In genomic region chr18:8364385-8364784, GRCh38 we compare ENCODE assay signal across 25 cellular contexts.
"Had no signal": no experiment of that assay in that cellular context is flagged by ENCODE, and none has a peak within 500 bp of the region (broad histone marks: within the 10 kb centered on the region; RNA-seq: fewer than 3 reads in every experiment).

No MANE protein-coding gene starts in this region.

- DNase-seq: activated CD4-positive, alpha-beta memory T cell treated with anti-CD3 and anti-CD28 coated beads for 36 hours; activated CD4-positive, alpha-beta T cell treated with anti-CD3 and anti-CD28 coated beads for 36 hours; activated CD4-positive, alpha-beta T cell treated with anti-CD3 and anti-CD28 coated beads, Interleukin-2, amount 10 ng/mL, durations not matched to agents 24 days and 14 days; activated CD4-positive, CD25-positive, alpha-beta regulatory T cell; activated CD4-positive, CD25-positive, alpha-beta regulatory T cell treated with anti-CD3 and anti-CD28 coated beads, Interleukin-2, amount 50 U/mL, for 72 hours; activated CD8-positive, alpha-beta memory T cell treated with anti-CD3 and anti-CD28 coated beads, Interleukin-2, amount 10 ng/mL, durations not matched to agents 7 days and 5 days; activated CD8-positive, alpha-beta memory T cell treated with anti-CD3 and anti-CD28 coated beads, Interleukin-2, amount 50 U/mL, for 4 hours; activated CD8-positive, alpha-beta T cell treated with anti-CD3 and anti-CD28 coated beads, Interleukin-2, amount 10 ng/mL, durations not matched to agents 7 days and 5 days; activated effector memory CD4-positive, alpha-beta T cell treated with anti-CD3 and anti-CD28 coated beads, Interleukin-2, amount 50 U/mL, for 16 hours; activated naive CD4-positive, alpha-beta T cell treated with anti-CD3 and anti-CD28 coated beads for 36 hours; activated naive CD8-positive, alpha-beta T cell treated with anti-CD3 and anti-CD28 coated beads for 36 hours; activated naive CD8-positive, alpha-beta T cell treated with anti-CD3 and anti-CD28 coated beads, Interleukin-2, amount 50 U/mL, for 24 hours; activated T-cell treated with anti-CD3 and anti-CD28 coated beads, Interleukin-2, amount 50 U/mL, for 1 hour; activated T-cell treated with anti-CD3 and anti-CD28 coated beads, Interleukin-2, amount 50 U/mL, for 48 hours; adrenal gland; amygdala; aorta; body of pancreas; central memory CD4-positive, alpha-beta T cell; cerebellar nuclear complex; colonic mucosa; effector CD8-positive, alpha-beta T cell; esophagus squamous epithelium; foreskin fibroblast; T-helper 2 cell had no signal

- ATAC-seq: activated CD4-positive, alpha-beta T cell treated with anti-CD3 and anti-CD28 coated beads for 36 hours; activated CD8-positive, alpha-beta memory T cell treated with anti-CD3 and anti-CD28 coated beads, Interleukin-2, amount 10 ng/mL, durations not matched to agents 7 days and 5 days; activated CD8-positive, alpha-beta T cell treated with anti-CD3 and anti-CD28 coated beads, Interleukin-2, amount 10 ng/mL, durations not matched to agents 7 days and 5 days; activated naive CD8-positive, alpha-beta T cell treated with anti-CD3 and anti-CD28 coated beads, Interleukin-2, amount 50 U/mL, for 24 hours; body of pancreas had no signal

- H3K4me3 ChIP-seq: adrenal gland, body of pancreas, colonic mucosa, esophagus squamous epithelium had no signal
